2 cellular contexts compared by ENCODE assay signal in genomic region chr7:101888564-101888963, GRCh38.
TF ChIP-seq lines count a peak whose summit lies in the region.

No MANE protein-coding gene starts in this region.

TF ChIP-seq in A549, 52 proteins besides CTCF, POLR2A, EP300 and RAD21:
- peak; percentile 74 for TF ChIP-seq MAFK (IDR thresholded peaks at IDR 0.05; ENCODE audit: partially characterized antibody)

TF ChIP-seq in IMR-90, 13 proteins besides CTCF, POLR2A, EP300 and RAD21:
- 0 out of 2 replicates have a peak, but pooled peaks have one; percentile 1 for TF ChIP-seq MAFK (IDR thresholded peaks at IDR 0.05; ENCODE audit: low read depth, low read length)
